ENCODE assay signal across 22 cellular contexts in genomic region chr16:88878967-88879787, GRCh38. TPM values are rescaled to one million over a fixed set of nuclear protein-coding genes. Genes with fewer than 3 reads are reported as not detected.
"Had no signal": no experiment of that assay in that cellular context is flagged by ENCODE, and none has a peak within 500 bp of the region (broad histone marks: within the 10 kb centered on the region; RNA-seq: fewer than 3 reads in every experiment).

No MANE protein-coding gene starts in this region.

- ATAC-seq: activated CD8-positive, alpha-beta T cell treated with anti-CD3 and anti-CD28 coated beads, Interleukin-2, amount 10 ng/mL, durations not matched to agents 7 days and 5 days; activated naive CD4-positive, alpha-beta T cell treated with anti-CD3 and anti-CD28 coated beads, Interleukin-2, amount 50 U/mL, for 72 hours; heart left ventricle; left colon; lower lobe of right lung; psoas muscle had no signal

- H3K27ac Mint-ChIP-seq: activated CD8-positive, alpha-beta T cell treated with anti-CD3 and anti-CD28 coated beads, Interleukin-2, amount 10 ng/mL, durations not matched to agents 7 days and 5 days; activated naive CD4-positive, alpha-beta T cell treated with anti-CD3 and anti-CD28 coated beads, Interleukin-2, amount 50 U/mL, for 72 hours had no signal

- DNase-seq: activated B cell treated with CpG ODN at 0.5 μM for 24 hours; activated CD4-positive, alpha-beta T cell treated with anti-CD3 and anti-CD28 coated beads for 48 hours; activated CD8-positive, alpha-beta memory T cell treated with anti-CD3 and anti-CD28 coated beads, Interleukin-2, amount 50 U/mL, for 4 hours; activated CD8-positive, alpha-beta T cell treated with anti-CD3 and anti-CD28 coated beads, Interleukin-2, amount 10 ng/mL, durations not matched to agents 7 days and 5 days; activated gamma-delta T cell; activated T-cell treated with anti-CD3 and anti-CD28 coated beads, Interleukin-2, amount 50 U/mL, for 48 hours; colonic mucosa; heart left ventricle; left colon; lower lobe of right lung; nephron progenitor cell; psoas muscle; sigmoid colon; spleen; stomach; testis had no signal

- H3K27me3 ChIP-seq: spleen, testis had no signal

- H3K9me3 ChIP-seq: colonic mucosa, heart left ventricle, lower lobe of right lung, psoas muscle, sigmoid colon, spleen, stomach, testis had no signal

- H3K4me3 Mint-ChIP-seq: activated B cell treated with CpG ODN at 0.5 μM for 24 hours; activated CD8-positive, alpha-beta T cell treated with anti-CD3 and anti-CD28 coated beads, Interleukin-2, amount 10 ng/mL, durations not matched to agents 7 days and 5 days; mesothelial cell of epicardium had no signal

- H3K4me1 ChIP-seq: colonic mucosa, lower lobe of right lung, testis had no signal

- H3K9me3 Mint-ChIP-seq: activated B cell treated with CpG ODN at 0.5 μM for 24 hours; activated naive CD4-positive, alpha-beta T cell treated with anti-CD3 and anti-CD28 coated beads, Interleukin-2, amount 50 U/mL, for 72 hours; mesothelial cell of epicardium; nephron progenitor cell had no signal

- H3K36me3 ChIP-seq: colonic mucosa, sigmoid colon had no signal

- H3K27ac ChIP-seq: colonic mucosa, heart left ventricle, lower lobe of right lung, psoas muscle, sigmoid colon, spleen, stomach, testis had no signal

- H3K27me3 Mint-ChIP-seq: activated B cell treated with CpG ODN at 0.5 μM for 24 hours had no signal

- H3K4me3 ChIP-seq: colonic mucosa, heart left ventricle, lower lobe of right lung, psoas muscle, sigmoid colon, spleen, stomach, testis had no signal

RNA-seq across cellular contexts. Expression of gene PABPN1L, which starts 12.7 kb away (rescaled TPM):
- total RNA-seq: activated CD8-positive, alpha-beta T cell treated with anti-CD3 and anti-CD28 coated beads, Interleukin-2, amount 10 ng/mL, durations not matched to agents 7 days and 5 days; activated naive CD4-positive, alpha-beta T cell treated with anti-CD3 and anti-CD28 coated beads, Interleukin-2, amount 50 U/mL, for 72 hours; colonic mucosa; frontal cortex; heart left ventricle; left colon; lower lobe of right lung; omental fat pad; psoas muscle; sigmoid colon; stomach; T-helper 2 cell treated with Interferon-gamma antibody and Interleukin-4, amounts not matched to agents 100 ng/mL and 5 ng/mL, for 36 hours; urinary bladder had no signal
- polyA plus RNA-seq: heart left ventricle, psoas muscle, urinary bladder had no signal
